In the genomic region with DNA sequence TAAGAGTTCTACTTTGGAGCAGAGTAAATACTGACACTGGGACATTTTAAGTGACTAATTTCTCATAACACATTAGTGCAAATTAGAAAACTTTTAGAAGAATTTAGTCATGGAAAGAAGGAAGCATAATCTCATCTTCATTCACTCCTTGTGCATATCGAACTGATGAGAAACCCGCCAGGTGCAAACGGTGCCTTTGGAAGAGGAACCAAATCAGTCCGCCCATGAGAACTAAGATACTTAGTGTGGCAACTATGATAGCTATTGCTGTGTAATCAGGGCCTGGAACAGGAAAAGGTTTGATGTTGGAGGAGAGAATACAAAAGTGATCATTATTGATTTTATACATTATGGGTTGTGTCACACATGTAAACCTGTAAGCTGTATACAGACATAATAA, we compare ENCODE assay signal across 6 cellular contexts.
"Had no signal": no experiment of that assay in that cellular context is flagged by ENCODE, and none has a peak within 500 bp of the region (broad histone marks: within the 10 kb centered on the region; RNA-seq: fewer than 3 reads in every experiment).

No MANE protein-coding gene starts in this region.

- H3K4me3 ChIP-seq: K562 had no signal

- H3K4me3 Mint-ChIP-seq: IgD-negative memory B cell had no signal

- ATAC-seq: HepG2, K562 had no signal

- H3K27me3 Mint-ChIP-seq: IgD-negative memory B cell had no signal

- H3K27ac ChIP-seq: HL-60 had no signal

- FAIRE-seq: HepG2, HTR-8/SVneo, K562 had no signal

- DNase-seq: IMR-90 had no signal

- H3K27ac Mint-ChIP-seq: IgD-negative memory B cell had no signal
